2 cellular contexts compared by ENCODE assay signal in genomic region chr10:18601321-18601720, GRCh38.
TF ChIP-seq lines count a peak whose summit lies in the region.

No MANE protein-coding gene starts in this region.

TF ChIP-seq in HCT116, 20 proteins besides CTCF, POLR2A, EP300 and RAD21 (continued from another document):
- TF ChIP-seq YY1 (IDR thresholded peaks at IDR 0.05; ENCODE audit: extremely low read depth, insufficient replicate concordance, low read depth, low read length), result no peak

TF ChIP-seq in SK-N-SH treated with all-trans-retinoic acid at 6 μM for 48 hours, 23 proteins besides CTCF, POLR2A, EP300 and RAD21 (continued from another document):
- TF ChIP-seq, protein P1, sequence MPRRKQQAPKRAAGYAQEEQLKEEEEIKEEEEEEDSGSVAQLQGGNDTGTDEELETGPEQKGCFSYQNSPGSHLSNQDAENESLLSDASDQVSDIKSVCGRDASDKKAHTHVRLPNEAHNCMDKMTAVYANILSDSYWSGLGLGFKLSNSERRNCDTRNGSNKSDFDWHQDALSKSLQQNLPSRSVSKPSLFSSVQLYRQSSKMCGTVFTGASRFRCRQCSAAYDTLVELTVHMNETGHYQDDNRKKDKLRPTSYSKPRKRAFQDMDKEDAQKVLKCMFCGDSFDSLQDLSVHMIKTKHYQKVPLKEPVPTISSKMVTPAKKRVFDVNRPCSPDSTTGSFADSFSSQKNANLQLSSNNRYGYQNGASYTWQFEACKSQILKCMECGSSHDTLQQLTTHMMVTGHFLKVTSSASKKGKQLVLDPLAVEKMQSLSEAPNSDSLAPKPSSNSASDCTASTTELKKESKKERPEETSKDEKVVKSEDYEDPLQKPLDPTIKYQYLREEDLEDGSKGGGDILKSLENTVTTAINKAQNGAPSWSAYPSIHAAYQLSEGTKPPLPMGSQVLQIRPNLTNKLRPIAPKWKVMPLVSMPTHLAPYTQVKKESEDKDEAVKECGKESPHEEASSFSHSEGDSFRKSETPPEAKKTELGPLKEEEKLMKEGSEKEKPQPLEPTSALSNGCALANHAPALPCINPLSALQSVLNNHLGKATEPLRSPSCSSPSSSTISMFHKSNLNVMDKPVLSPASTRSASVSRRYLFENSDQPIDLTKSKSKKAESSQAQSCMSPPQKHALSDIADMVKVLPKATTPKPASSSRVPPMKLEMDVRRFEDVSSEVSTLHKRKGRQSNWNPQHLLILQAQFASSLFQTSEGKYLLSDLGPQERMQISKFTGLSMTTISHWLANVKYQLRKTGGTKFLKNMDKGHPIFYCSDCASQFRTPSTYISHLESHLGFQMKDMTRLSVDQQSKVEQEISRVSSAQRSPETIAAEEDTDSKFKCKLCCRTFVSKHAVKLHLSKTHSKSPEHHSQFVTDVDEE (CRISPR knock-in tag; IDR thresholded peaks at IDR 0.05), result no peak
- no peak for TF ChIP-seq ESRRG (CRISPR knock-in tag; IDR thresholded peaks at IDR 0.05)
